ENCODE assay signal across 8 cellular contexts in genomic region chr9:35161713-35162604, GRCh38. TPM values are rescaled to one million over a fixed set of nuclear protein-coding genes. Genes with fewer than 3 reads are reported as not detected.
DNase-seq lines count a peak whose midpoint lies in the region; ATAC-seq and TF ChIP-seq lines count a peak whose summit lies in the region.

Gene UNC13B (plus strand): TSS chr9:35162009. CDS start chr9:35162284, 275 bp downstream.

- peak in 3 of 4 donors; percentile 73 to 93 (median 87) for TF ChIP-seq POLR2A in upper lobe of left lung (IDR thresholded peaks at IDR 0.05)

- H3K4me3 Mint-ChIP-seq in HFFc6 (peak within 1 kb of the TSS; percentile 95), progenitor cell of endocrine pancreas (ENCODE audit: low read depth) (peak within 1 kb of the TSS; percentile 92)

- peak; percentile 99 for ATAC-seq in upper lobe of left lung (ENCODE audit: low FRiP score in 2 of 2)

- TF ChIP-seq EP300 in upper lobe of left lung (IDR thresholded peaks at IDR 0.05), result no peak

- H3K4me3 ChIP-seq in ascending aorta (peak within 1 kb of the TSS; percentile 80 to 88), right atrium auricular region (peak within 1 kb of the TSS; percentile 83 to 86), upper lobe of left lung (peak within 1 kb of the TSS; percentile 63 to 87 (median 76))

- DNase-seq in ELF-1 (ENCODE audit: low read depth, low spot score), result peak; percentile 94
- peak; percentile 86 for DNase-seq in HFFc6
- peak; percentile 93 for DNase-seq in NCI-H1436 (lab: John Stamatoyannopoulos, UW)
- peak; percentile 43 to 74 (median 55) for DNase-seq in T-helper 2 cell
- peak; percentile 82 to 97 for DNase-seq in ascending aorta (ENCODE audit: low spot score in 2 of 2)
- peak; percentile 95 for DNase-seq in right atrium auricular region (ENCODE audit: low spot score)
- peak; percentile 96 for DNase-seq in progenitor cell of endocrine pancreas (ENCODE audit: low spot score, unreplicated experiment)
- peak; percentile 97 to 99 for DNase-seq in upper lobe of left lung

- H3K27ac ChIP-seq in ascending aorta (peak within 1 kb of the TSS; percentile 89 to 97), right atrium auricular region (peak within 1 kb of the TSS; percentile 93 to 97), upper lobe of left lung (peak within 1 kb of the TSS; percentile 87 to 96 (median 94))

- H3K36me3 Mint-ChIP-seq in HFFc6 (ENCODE audit: low read depth), result no peaks in the 10 kb centered on the region; the same call in 1 of the 2 replicates
- H3K36me3 Mint-ChIP-seq in progenitor cell of endocrine pancreas (ENCODE audit: insufficient read depth), result no peaks in the 10 kb centered on the region

- TF ChIP-seq CTCF in HFFc6 (IDR thresholded peaks at IDR 0.05) (peak; percentile 63), ascending aorta (IDR thresholded peaks at IDR 0.05) (peak in 2 of 3 experiments; percentile 25 to 28), right atrium auricular region (IDR thresholded peaks at IDR 0.05) (peak in 1 of 2 donors; percentile 10), progenitor cell of endocrine pancreas (IDR thresholded peaks at IDR 0.05; ENCODE audit: unreplicated experiment) (peak; percentile 41), upper lobe of left lung (IDR thresholded peaks at IDR 0.05) (peak in 3 of 6 experiments; percentile 20 to 42 (median 36))

- peak within 1 kb of the TSS; percentile 90 for H3K27ac Mint-ChIP-seq in HFFc6
- peak within 1 kb of the TSS; percentile 98 for H3K27ac Mint-ChIP-seq in progenitor cell of endocrine pancreas

- H3K9me3 Mint-ChIP-seq in HFFc6 (peaks cover 3% of the 10 kb centered on the region; the same call in 1 of the 2 replicates), progenitor cell of endocrine pancreas (ENCODE audit: low read depth) (no peaks in the 10 kb centered on the region)

- H3K4me1 ChIP-seq in ascending aorta (peaks cover 0 to 10% of the 10 kb centered on the region in 2 donors), right atrium auricular region (peaks cover 0 to 26% of the 10 kb centered on the region in 2 donors), upper lobe of left lung (peaks cover 8 to 30% (median 15%) of the 10 kb centered on the region in 4 donors)

- intact Hi-C loops in ascending aorta (cut with DNase I), result loop anchor here (1.0 to 5.0 kb wide), 8 partner anchors 46 to 1115 kb away; partner anchors contain the start of genes GALT, UBAP2 and VCP

- no peaks in the 10 kb centered on the region for H3K27me3 ChIP-seq in ascending aorta
- no peaks in the 10 kb centered on the region for H3K27me3 ChIP-seq in right atrium auricular region
- no peaks in the 10 kb centered on the region for H3K27me3 ChIP-seq in upper lobe of left lung

- H3K9me3 ChIP-seq in ascending aorta (no peaks in the 10 kb centered on the region), right atrium auricular region (no peaks in the 10 kb centered on the region), upper lobe of left lung (no peaks in the 10 kb centered on the region)

- 0% methylated on average over 21 to 22 of the region's 70 CpGs for WGBS in upper lobe of left lung, 2 donors

- H3K27me3 Mint-ChIP-seq in HFFc6 (ENCODE audit: insufficient read depth) (no peaks in the 10 kb centered on the region), progenitor cell of endocrine pancreas (no peaks in the 10 kb centered on the region)

- H3K36me3 ChIP-seq in ascending aorta (no peaks in the 10 kb centered on the region), right atrium auricular region (no peaks in the 10 kb centered on the region), upper lobe of left lung (no peaks in the 10 kb centered on the region)

- H3K4me1 Mint-ChIP-seq in HFFc6 (ENCODE audit: low read depth) (peaks cover 33% of the 10 kb centered on the region), progenitor cell of endocrine pancreas (ENCODE audit: low read depth) (peaks cover 26% of the 10 kb centered on the region)

RNA-seq across cellular contexts. Expression of gene UNC13B, which starts in this region (rescaled TPM):
- 10 to 100 TPM; 18.2 to 21.4 (median 19.7) TPM for total RNA-seq in HFFc6 (2021; fragmentation: NEBNext Ultra II Directional; extraction: Animal tissue kit (Norgen Biotek cat#: 25700))
- 26.5 TPM for total RNA-seq in ascending aorta
- total RNA-seq in right atrium auricular region, result 10 to 100 TPM; 12.9 to 14.6 TPM
- 111 and 114 TPM in 2 replicates for total RNA-seq in progenitor cell of endocrine pancreas
- total RNA-seq in upper lobe of left lung, result 100 to 1,000 TPM in 5 of 6 donors, 10 to 100 TPM in 1; 68.3 to 300 (median 151) TPM

Comparison
In these comparisons a context has a peak if more than half of its experiments do, and no peak if none do; other contexts are left out.
1. Peak in every context shown above with its lines: DNase-seq, ATAC-seq, H3K4me3 ChIP-seq and H3K27ac ChIP-seq.